ENCODE assay signal across 1 cellular context in the genomic region with DNA sequence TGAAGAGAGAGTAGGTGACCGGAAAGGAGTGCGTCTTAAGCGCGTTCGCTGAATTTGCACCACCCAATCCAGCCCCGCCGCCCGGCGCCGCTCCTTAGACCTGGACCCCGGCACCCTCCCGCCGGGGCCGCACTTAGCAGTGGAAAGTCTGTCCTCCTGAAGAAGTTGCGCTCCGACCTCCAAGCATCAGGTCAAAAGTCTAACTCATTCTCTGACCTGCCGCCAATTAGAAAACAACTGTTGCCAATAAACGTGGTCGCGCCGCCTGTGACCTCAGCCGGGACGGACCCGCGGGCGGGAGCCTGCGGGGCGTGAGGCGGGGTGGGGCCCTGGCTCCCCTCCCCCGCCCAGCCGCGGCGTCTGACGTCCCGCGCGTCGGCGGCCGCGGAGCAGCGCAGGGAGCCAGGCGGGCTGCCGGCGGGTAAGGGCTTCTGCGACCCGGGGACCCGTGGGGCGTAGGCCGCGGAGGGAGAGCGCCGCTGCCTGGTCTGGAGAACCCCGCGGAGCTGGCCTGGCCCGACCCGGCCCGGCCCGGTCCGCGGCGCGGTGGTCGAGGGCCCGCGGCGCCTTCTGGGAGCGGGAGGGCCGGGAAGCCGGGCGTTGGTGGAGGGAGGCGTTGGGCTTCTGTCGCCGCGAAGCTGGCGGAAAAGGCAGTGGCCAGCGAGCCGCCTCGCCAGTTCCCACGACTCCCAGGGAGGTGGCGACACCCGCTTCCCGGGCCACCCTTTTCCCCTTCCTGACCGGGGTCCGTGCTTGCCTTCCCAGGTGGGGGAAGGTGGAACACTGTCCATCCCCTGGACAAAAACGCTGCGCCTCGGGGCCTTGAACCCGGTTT.
TF ChIP-seq lines count a peak whose summit lies in the region.

A gene with protein sequence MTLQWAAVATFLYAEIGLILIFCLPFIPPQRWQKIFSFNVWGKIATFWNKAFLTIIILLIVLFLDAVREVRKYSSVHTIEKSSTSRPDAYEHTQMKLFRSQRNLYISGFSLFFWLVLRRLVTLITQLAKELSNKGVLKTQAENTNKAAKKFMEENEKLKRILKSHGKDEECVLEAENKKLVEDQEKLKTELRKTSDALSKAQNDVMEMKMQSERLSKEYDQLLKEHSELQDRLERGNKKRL (plus strand): TSS at position 366 of the 835 bp plus-strand sequence. CDS start 527 bp downstream, outside the sequence.

TF ChIP-seq in HepG2, 621 proteins besides CTCF, POLR2A, EP300 and RAD21 (continued from another document and continues in another):
- TF ChIP-seq, protein P1, sequence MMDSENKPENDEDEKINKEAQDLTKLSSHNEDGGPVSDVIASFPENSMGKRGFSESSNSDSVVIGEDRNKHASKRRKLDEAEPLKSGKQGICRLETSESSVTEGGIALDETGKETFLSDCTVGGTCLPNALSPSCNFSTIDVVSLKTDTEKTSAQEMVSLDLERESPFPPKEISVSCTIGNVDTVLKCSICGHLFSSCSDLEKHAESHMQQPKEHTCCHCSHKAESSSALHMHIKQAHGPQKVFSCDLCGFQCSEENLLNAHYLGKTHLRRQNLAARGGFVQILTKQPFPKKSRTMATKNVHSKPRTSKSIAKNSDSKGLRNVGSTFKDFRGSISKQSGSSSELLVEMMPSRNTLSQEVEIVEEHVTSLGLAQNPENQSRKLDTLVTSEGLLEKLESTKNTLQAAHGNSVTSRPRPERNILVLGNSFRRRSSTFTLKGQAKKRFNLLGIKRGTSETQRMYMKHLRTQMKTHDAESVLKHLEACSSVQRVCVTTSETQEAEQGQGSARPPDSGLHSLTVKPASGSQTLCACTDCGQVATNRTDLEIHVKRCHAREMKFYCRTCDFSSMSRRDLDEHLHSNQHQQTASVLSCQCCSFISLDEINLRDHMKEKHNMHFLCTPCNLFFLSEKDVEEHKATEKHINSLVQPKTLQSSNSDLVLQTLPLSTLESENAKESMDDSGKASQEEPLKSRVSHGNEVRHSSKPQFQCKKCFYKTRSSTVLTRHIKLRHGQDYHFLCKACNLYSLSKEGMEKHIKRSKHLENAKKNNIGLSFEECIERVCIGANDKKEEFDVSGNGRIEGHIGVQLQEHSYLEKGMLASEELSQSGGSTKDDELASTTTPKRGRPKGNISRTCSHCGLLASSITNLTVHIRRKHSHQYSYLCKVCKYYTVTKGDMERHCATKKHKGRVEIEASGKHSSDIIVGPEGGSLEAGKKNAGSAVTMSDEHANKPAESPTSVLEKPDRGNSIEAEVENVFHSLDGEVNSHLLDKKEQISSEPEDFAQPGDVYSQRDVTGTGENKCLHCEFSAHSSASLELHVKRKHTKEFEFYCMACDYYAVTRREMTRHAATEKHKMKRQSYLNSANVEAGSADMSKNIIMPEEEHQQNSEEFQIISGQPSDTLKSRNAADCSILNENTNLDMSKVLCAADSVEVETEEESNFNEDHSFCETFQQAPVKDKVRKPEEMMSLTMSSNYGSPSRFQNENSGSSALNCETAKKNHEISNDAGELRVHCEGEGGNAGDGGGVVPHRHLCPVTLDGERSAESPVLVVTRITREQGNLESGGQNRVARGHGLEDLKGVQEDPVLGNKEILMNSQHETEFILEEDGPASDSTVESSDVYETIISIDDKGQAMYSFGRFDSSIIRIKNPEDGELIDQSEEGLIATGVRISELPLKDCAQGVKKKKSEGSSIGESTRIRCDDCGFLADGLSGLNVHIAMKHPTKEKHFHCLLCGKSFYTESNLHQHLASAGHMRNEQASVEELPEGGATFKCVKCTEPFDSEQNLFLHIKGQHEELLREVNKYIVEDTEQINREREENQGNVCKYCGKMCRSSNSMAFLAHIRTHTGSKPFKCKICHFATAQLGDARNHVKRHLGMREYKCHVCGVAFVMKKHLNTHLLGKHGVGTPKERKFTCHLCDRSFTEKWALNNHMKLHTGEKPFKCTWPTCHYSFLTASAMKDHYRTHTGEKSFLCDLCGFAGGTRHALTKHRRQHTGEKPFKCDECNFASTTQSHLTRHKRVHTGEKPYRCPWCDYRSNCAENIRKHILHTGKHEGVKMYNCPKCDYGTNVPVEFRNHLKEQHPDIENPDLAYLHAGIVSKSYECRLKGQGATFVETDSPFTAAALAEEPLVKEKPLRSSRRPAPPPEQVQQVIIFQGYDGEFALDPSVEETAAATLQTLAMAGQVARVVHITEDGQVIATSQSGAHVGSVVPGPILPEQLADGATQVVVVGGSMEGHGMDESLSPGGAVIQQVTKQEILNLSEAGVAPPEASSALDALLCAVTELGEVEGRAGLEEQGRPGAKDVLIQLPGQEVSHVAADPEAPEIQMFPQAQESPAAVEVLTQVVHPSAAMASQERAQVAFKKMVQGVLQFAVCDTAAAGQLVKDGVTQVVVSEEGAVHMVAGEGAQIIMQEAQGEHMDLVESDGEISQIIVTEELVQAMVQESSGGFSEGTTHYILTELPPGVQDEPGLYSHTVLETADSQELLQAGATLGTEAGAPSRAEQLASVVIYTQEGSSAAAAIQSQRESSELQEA (CRISPR knock-in tag; IDR thresholded peaks at IDR 0.05; ENCODE audit: not compliant biosample characterization): no peak
- TF ChIP-seq, protein P2, sequence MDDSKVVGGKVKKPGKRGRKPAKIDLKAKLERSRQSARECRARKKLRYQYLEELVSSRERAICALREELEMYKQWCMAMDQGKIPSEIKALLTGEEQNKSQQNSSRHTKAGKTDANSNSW (CRISPR knock-in tag; IDR thresholded peaks at IDR 0.05; ENCODE audit: borderline replicate concordance): peak; percentile 60; the same call in 1 of the 2 replicates
- TF ChIP-seq AGO2 (optimal IDR thresholded peaks at IDR 0.05; ENCODE audit: low read depth, low read length) (peak; percentile 92), HNRNPUL1 (IDR thresholded peaks at IDR 0.05; ENCODE audit: low read depth, low read length) (no peak), ETV5 (CRISPR knock-in tag; IDR thresholded peaks at IDR 0.05; ENCODE audit: borderline replicate concordance) (peak; percentile 35; the same call in 1 of the 2 replicates), THAP11 (CRISPR knock-in tag; IDR thresholded peaks at IDR 0.05) (peak; percentile 55), POLR2G (IDR thresholded peaks at IDR 0.05; ENCODE audit: low read depth, low read length) (peak; percentile 82), NCOA1 (CRISPR knock-in tag; IDR thresholded peaks at IDR 0.05) (no peak), HNRNPLL (IDR thresholded peaks at IDR 0.05; ENCODE audit: low read depth, low read length, poor library complexity, severe bottlenecking) (peak; percentile 67), RBFOX2 (IDR thresholded peaks at IDR 0.05; ENCODE audit: low read depth, low read length) (peak; percentile 93), BRCA1 (CRISPR knock-in tag; IDR thresholded peaks at IDR 0.05) (0 out of 2 replicates have a peak, but pooled peaks have one; percentile 47), ZEB1 (IDR thresholded peaks at IDR 0.05; ENCODE audit: insufficient replicate concordance, low read depth) (peak; percentile 31), JDP2 (CRISPR knock-in tag; IDR thresholded peaks at IDR 0.05; ENCODE audit: borderline replicate concordance) (no peak), IRX3 (CRISPR knock-in tag; IDR thresholded peaks at IDR 0.05; ENCODE audit: borderline replicate concordance, low read depth) (no peak; the same call in 1 of the 2 replicates), ZNF224 (CRISPR knock-in tag; IDR thresholded peaks at IDR 0.05) (peak; percentile 28; the same call in 1 of the 2 replicates), MED1 (CRISPR knock-in tag; IDR thresholded peaks at IDR 0.05) (no peak; the same call in 1 of the 2 replicates), PHF20 (CRISPR knock-in tag; IDR thresholded peaks at IDR 0.05) (peak; percentile 8; the same call in 1 of the 2 replicates), ZNF768 (CRISPR knock-in tag; IDR thresholded peaks at IDR 0.05) (no peak), ZNF331 (CRISPR knock-in tag; IDR thresholded peaks at IDR 0.05) (peak; percentile 48; the same call in 1 of the 2 replicates), ZNF30 (CRISPR knock-in tag; IDR thresholded peaks at IDR 0.05) (no peak), SMARCC2 (IDR thresholded peaks at IDR 0.05) (no peak), PAF1 (CRISPR knock-in tag; IDR thresholded peaks at IDR 0.05) (no peak), SALL1 (CRISPR knock-in tag; IDR thresholded peaks at IDR 0.05) (peak; percentile 73), ZNF3 (CRISPR knock-in tag; IDR thresholded peaks at IDR 0.05) (no peak)
- TF ChIP-seq, protein P3, sequence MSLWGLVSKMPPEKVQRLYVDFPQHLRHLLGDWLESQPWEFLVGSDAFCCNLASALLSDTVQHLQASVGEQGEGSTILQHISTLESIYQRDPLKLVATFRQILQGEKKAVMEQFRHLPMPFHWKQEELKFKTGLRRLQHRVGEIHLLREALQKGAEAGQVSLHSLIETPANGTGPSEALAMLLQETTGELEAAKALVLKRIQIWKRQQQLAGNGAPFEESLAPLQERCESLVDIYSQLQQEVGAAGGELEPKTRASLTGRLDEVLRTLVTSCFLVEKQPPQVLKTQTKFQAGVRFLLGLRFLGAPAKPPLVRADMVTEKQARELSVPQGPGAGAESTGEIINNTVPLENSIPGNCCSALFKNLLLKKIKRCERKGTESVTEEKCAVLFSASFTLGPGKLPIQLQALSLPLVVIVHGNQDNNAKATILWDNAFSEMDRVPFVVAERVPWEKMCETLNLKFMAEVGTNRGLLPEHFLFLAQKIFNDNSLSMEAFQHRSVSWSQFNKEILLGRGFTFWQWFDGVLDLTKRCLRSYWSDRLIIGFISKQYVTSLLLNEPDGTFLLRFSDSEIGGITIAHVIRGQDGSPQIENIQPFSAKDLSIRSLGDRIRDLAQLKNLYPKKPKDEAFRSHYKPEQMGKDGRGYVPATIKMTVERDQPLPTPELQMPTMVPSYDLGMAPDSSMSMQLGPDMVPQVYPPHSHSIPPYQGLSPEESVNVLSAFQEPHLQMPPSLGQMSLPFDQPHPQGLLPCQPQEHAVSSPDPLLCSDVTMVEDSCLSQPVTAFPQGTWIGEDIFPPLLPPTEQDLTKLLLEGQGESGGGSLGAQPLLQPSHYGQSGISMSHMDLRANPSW (CRISPR knock-in tag; IDR thresholded peaks at IDR 0.05; ENCODE audit: borderline replicate concordance): no peak
- TF ChIP-seq, protein P4, sequence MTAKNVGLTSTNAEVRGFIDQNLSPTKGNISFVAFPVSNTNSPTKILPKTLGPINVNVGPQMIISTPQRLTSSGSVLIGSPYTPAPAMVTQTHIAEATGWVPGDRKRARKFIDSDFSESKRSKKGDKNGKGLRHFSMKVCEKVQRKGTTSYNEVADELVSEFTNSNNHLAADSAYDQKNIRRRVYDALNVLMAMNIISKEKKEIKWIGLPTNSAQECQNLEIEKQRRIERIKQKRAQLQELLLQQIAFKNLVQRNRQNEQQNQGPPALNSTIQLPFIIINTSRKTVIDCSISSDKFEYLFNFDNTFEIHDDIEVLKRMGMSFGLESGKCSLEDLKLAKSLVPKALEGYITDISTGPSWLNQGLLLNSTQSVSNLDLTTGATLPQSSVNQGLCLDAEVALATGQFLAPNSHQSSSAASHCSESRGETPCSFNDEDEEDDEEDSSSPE (CRISPR knock-in tag; IDR thresholded peaks at IDR 0.05): peak; percentile 81
- TF ChIP-seq, protein P5, sequence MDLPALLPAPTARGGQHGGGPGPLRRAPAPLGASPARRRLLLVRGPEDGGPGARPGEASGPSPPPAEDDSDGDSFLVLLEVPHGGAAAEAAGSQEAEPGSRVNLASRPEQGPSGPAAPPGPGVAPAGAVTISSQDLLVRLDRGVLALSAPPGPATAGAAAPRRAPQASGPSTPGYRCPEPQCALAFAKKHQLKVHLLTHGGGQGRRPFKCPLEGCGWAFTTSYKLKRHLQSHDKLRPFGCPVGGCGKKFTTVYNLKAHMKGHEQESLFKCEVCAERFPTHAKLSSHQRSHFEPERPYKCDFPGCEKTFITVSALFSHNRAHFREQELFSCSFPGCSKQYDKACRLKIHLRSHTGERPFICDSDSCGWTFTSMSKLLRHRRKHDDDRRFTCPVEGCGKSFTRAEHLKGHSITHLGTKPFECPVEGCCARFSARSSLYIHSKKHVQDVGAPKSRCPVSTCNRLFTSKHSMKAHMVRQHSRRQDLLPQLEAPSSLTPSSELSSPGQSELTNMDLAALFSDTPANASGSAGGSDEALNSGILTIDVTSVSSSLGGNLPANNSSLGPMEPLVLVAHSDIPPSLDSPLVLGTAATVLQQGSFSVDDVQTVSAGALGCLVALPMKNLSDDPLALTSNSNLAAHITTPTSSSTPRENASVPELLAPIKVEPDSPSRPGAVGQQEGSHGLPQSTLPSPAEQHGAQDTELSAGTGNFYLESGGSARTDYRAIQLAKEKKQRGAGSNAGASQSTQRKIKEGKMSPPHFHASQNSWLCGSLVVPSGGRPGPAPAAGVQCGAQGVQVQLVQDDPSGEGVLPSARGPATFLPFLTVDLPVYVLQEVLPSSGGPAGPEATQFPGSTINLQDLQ (CRISPR knock-in tag; IDR thresholded peaks at IDR 0.05): 0 out of 2 replicates have a peak, but pooled peaks have one; percentile 16
- TF ChIP-seq, protein P6, sequence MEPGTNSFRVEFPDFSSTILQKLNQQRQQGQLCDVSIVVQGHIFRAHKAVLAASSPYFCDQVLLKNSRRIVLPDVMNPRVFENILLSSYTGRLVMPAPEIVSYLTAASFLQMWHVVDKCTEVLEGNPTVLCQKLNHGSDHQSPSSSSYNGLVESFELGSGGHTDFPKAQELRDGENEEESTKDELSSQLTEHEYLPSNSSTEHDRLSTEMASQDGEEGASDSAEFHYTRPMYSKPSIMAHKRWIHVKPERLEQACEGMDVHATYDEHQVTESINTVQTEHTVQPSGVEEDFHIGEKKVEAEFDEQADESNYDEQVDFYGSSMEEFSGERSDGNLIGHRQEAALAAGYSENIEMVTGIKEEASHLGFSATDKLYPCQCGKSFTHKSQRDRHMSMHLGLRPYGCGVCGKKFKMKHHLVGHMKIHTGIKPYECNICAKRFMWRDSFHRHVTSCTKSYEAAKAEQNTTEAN (CRISPR knock-in tag; conservative IDR thresholded peaks at IDR 0.05): peak; percentile 49; the same call in 1 of the 2 replicates
- TF ChIP-seq, protein P7, sequence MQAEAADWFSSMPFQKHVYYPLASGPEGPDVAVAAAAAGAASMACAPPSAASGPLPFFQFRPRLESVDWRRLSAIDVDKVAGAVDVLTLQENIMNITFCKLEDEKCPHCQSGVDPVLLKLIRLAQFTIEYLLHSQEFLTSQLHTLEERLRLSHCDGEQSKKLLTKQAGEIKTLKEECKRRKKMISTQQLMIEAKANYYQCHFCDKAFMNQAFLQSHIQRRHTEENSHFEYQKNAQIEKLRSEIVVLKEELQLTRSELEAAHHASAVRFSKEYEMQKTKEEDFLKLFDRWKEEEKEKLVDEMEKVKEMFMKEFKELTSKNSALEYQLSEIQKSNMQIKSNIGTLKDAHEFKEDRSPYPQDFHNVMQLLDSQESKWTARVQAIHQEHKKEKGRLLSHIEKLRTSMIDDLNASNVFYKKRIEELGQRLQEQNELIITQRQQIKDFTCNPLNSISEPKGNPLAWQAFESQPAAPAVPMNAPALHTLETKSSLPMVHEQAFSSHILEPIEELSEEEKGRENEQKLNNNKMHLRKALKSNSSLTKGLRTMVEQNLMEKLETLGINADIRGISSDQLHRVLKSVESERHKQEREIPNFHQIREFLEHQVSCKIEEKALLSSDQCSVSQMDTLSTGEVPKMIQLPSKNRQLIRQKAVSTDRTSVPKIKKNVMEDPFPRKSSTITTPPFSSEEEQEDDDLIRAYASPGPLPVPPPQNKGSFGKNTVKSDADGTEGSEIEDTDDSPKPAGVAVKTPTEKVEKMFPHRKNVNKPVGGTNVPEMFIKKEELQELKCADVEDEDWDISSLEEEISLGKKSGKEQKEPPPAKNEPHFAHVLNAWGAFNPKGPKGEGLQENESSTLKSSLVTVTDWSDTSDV (CRISPR knock-in tag; IDR thresholded peaks at IDR 0.05): no peak
- TF ChIP-seq, protein P8, sequence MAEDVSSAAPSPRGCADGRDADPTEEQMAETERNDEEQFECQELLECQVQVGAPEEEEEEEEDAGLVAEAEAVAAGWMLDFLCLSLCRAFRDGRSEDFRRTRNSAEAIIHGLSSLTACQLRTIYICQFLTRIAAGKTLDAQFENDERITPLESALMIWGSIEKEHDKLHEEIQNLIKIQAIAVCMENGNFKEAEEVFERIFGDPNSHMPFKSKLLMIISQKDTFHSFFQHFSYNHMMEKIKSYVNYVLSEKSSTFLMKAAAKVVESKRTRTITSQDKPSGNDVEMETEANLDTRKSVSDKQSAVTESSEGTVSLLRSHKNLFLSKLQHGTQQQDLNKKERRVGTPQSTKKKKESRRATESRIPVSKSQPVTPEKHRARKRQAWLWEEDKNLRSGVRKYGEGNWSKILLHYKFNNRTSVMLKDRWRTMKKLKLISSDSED (CRISPR knock-in tag; IDR thresholded peaks at IDR 0.05): no peak
